ENCODE assay signal across 2 cellular contexts in genomic region chr20:10323729-10324128, GRCh38.
TF ChIP-seq lines count a peak whose summit lies in the region.

No MANE protein-coding gene starts in this region.

TF ChIP-seq in HepG2, 621 proteins besides CTCF, POLR2A, EP300 and RAD21 (continued from another document):
- TF ChIP-seq THAP11 (CRISPR knock-in tag; IDR thresholded peaks at IDR 0.05) (no peak), ZNF24 (IDR thresholded peaks at IDR 0.05) (no peak), MXD4 (CRISPR knock-in tag; IDR thresholded peaks at IDR 0.05) (no peak), SPEN (CRISPR knock-in tag; IDR thresholded peaks at IDR 0.05; ENCODE audit: low read depth) (no peak), SIN3B (IDR thresholded peaks at IDR 0.05; ENCODE audit: low read length) (no peak), ZNF577 (CRISPR knock-in tag; IDR thresholded peaks at IDR 0.05; ENCODE audit: borderline replicate concordance, low read depth) (no peak)
- TF ChIP-seq, protein P1, sequence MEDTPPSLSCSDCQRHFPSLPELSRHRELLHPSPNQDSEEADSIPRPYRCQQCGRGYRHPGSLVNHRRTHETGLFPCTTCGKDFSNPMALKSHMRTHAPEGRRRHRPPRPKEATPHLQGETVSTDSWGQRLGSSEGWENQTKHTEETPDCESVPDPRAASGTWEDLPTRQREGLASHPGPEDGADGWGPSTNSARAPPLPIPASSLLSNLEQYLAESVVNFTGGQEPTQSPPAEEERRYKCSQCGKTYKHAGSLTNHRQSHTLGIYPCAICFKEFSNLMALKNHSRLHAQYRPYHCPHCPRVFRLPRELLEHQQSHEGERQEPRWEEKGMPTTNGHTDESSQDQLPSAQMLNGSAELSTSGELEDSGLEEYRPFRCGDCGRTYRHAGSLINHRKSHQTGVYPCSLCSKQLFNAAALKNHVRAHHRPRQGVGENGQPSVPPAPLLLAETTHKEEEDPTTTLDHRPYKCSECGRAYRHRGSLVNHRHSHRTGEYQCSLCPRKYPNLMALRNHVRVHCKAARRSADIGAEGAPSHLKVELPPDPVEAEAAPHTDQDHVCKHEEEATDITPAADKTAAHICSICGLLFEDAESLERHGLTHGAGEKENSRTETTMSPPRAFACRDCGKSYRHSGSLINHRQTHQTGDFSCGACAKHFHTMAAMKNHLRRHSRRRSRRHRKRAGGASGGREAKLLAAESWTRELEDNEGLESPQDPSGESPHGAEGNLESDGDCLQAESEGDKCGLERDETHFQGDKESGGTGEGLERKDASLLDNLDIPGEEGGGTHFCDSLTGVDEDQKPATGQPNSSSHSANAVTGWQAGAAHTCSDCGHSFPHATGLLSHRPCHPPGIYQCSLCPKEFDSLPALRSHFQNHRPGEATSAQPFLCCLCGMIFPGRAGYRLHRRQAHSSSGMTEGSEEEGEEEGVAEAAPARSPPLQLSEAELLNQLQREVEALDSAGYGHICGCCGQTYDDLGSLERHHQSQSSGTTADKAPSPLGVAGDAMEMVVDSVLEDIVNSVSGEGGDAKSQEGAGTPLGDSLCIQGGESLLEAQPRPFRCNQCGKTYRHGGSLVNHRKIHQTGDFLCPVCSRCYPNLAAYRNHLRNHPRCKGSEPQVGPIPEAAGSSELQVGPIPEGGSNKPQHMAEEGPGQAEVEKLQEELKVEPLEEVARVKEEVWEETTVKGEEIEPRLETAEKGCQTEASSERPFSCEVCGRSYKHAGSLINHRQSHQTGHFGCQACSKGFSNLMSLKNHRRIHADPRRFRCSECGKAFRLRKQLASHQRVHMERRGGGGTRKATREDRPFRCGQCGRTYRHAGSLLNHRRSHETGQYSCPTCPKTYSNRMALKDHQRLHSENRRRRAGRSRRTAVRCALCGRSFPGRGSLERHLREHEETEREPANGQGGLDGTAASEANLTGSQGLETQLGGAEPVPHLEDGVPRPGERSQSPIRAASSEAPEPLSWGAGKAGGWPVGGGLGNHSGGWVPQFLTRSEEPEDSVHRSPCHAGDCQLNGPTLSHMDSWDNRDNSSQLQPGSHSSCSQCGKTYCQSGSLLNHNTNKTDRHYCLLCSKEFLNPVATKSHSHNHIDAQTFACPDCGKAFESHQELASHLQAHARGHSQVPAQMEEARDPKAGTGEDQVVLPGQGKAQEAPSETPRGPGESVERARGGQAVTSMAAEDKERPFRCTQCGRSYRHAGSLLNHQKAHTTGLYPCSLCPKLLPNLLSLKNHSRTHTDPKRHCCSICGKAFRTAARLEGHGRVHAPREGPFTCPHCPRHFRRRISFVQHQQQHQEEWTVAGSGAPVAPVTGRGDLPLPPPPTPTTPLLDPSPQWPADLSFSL (CRISPR knock-in tag; IDR thresholded peaks at IDR 0.05), result no peak
- TF ChIP-seq, protein P2, sequence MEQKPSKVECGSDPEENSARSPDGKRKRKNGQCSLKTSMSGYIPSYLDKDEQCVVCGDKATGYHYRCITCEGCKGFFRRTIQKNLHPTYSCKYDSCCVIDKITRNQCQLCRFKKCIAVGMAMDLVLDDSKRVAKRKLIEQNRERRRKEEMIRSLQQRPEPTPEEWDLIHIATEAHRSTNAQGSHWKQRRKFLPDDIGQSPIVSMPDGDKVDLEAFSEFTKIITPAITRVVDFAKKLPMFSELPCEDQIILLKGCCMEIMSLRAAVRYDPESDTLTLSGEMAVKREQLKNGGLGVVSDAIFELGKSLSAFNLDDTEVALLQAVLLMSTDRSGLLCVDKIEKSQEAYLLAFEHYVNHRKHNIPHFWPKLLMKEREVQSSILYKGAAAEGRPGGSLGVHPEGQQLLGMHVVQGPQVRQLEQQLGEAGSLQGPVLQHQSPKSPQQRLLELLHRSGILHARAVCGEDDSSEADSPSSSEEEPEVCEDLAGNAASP (CRISPR knock-in tag; IDR thresholded peaks at IDR 0.05; ENCODE audit: borderline replicate concordance), result no peak
TF ChIP-seq in HepG2: peak in this region for 0.

TF ChIP-seq in GM12878, 131 proteins besides CTCF, POLR2A, EP300 and RAD21 (continued from another document):
- TF ChIP-seq, protein P3, sequence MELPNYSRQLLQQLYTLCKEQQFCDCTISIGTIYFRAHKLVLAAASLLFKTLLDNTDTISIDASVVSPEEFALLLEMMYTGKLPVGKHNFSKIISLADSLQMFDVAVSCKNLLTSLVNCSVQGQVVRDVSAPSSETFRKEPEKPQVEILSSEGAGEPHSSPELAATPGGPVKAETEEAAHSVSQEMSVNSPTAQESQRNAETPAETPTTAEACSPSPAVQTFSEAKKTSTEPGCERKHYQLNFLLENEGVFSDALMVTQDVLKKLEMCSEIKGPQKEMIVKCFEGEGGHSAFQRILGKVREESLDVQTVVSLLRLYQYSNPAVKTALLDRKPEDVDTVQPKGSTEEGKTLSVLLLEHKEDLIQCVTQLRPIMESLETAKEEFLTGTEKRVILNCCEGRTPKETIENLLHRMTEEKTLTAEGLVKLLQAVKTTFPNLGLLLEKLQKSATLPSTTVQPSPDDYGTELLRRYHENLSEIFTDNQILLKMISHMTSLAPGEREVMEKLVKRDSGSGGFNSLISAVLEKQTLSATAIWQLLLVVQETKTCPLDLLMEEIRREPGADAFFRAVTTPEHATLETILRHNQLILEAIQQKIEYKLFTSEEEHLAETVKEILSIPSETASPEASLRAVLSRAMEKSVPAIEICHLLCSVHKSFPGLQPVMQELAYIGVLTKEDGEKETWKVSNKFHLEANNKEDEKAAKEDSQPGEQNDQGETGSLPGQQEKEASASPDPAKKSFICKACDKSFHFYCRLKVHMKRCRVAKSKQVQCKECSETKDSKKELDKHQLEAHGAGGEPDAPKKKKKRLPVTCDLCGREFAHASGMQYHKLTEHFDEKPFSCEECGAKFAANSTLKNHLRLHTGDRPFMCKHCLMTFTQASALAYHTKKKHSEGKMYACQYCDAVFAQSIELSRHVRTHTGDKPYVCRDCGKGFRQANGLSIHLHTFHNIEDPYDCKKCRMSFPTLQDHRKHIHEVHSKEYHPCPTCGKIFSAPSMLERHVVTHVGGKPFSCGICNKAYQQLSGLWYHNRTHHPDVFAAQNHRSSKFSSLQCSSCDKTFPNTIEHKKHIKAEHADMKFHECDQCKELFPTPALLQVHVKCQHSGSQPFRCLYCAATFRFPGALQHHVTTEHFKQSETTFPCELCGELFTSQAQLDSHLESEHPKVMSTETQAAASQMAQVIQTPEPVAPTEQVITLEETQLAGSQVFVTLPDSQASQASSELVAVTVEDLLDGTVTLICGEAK (IDR thresholded peaks at IDR 0.05; ENCODE audit: borderline replicate concordance), result no peak
- TF ChIP-seq IRF4 (IDR thresholded peaks at IDR 0.05; ENCODE audit: low read depth, low read length) (no peak), SMAD1 (IDR thresholded peaks at IDR 0.05; ENCODE audit: low read depth, partially characterized antibody) (no peak), FOXM1 (IDR thresholded peaks at IDR 0.05; ENCODE audit: low read depth, low read length) (no peak), FOXK2 (IDR thresholded peaks at IDR 0.05) (no peak), YBX1 (IDR thresholded peaks at IDR 0.05) (no peak), CREM (IDR thresholded peaks at IDR 0.05; ENCODE audit: low read depth) (no peak), EED (IDR thresholded peaks at IDR 0.05; ENCODE audit: low read depth) (no peak), KDM1A (IDR thresholded peaks at IDR 0.05; ENCODE audit: borderline replicate concordance) (no peak), STAT1 (conservative IDR thresholded peaks at IDR 0.05) (no peak), RFX5 (IDR thresholded peaks at IDR 0.05; ENCODE audit: low read depth, low read length) (no peak), SKIL (IDR thresholded peaks at IDR 0.05; ENCODE audit: low read depth, poor library complexity, severe bottlenecking) (no peak), E2F4 (IDR thresholded peaks at IDR 0.05; ENCODE audit: low read depth, low read length) (no peak)
- TF ChIP-seq, protein P4, sequence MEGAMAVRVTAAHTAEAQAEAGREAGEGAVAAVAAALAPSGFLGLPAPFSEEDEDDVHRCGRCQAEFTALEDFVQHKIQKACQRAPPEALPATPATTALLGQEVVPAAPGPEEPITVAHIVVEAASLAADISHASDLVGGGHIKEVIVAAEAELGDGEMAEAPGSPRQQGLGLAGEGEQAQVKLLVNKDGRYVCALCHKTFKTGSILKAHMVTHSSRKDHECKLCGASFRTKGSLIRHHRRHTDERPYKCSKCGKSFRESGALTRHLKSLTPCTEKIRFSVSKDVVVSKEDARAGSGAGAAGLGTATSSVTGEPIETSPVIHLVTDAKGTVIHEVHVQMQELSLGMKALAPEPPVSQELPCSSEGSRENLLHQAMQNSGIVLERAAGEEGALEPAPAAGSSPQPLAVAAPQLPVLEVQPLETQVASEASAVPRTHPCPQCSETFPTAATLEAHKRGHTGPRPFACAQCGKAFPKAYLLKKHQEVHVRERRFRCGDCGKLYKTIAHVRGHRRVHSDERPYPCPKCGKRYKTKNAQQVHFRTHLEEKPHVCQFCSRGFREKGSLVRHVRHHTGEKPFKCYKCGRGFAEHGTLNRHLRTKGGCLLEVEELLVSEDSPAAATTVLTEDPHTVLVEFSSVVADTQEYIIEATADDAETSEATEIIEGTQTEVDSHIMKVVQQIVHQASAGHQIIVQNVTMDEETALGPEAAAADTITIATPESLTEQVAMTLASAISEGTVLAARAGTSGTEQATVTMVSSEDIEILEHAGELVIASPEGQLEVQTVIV (IDR thresholded peaks at IDR 0.05; ENCODE audit: borderline replicate concordance, partially characterized antibody), result no peak
TF ChIP-seq in GM12878: peak in this region for 0.
